In the genomic region with DNA sequence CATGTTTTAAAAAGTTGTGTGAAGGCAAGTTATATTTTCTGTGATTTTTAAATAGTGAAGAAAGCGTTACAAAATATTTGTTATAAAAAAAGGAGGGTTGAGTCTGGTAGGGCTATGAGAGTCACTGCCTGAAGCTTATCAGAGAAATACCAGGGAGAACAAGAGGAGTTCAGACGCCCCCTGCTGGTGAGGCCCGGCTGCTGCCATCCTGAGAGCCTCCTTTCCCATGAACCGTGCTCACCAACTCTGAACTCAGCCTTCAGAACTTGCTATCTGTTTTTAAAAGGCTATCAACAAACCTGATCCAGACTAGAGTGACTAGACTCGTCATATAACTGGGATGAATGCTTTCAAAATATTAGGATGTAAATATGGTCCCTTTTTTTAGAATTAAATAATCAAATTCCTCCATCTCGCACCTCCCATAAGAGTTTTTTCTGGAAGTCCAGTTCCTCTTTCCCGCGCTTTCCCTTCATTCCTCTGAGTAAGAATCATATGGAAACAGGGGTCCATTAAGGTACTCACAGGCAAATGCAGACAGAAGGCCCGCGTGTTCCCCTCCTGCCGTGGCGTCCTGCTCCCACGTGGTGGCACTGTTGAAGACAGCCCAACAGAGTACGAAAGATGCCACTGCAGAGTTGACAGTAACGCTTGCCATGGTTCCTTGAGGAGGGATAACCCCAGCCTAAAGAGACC, we compare ENCODE assay signal across 8 cellular contexts. TPM values are rescaled to one million over a fixed set of nuclear protein-coding genes. Genes with fewer than 3 reads are reported as not detected.
DNase-seq lines count a peak whose midpoint lies in the region; ATAC-seq and TF ChIP-seq lines count a peak whose summit lies in the region.

No MANE protein-coding gene starts in this region.

- H3K9me3 Mint-ChIP-seq in activated CD4-positive, alpha-beta T cell treated with anti-CD3 and anti-CD28 coated beads for 36 hours (ENCODE audit: low read depth) = no peaks in the 10 kb centered on the region

- intact Hi-C loops in activated CD4-positive, alpha-beta T cell treated with anti-CD3 and anti-CD28 coated beads for 36 hours (cut with DNase I, micrococcal nuclease) = loop anchor here (1.0 to 2.0 kb wide), 2 partner anchors 389 kb away; no protein-coding TSS in a partner anchor
- intact Hi-C loops in colonic mucosa (cut with DNase I) = loop anchor here (10.0 kb wide), 1 partner anchor 143 kb away; no protein-coding TSS in a partner anchor

- TF ChIP-seq CTCF in colonic mucosa (IDR thresholded peaks at IDR 0.05) (peak; percentile 83), liver (IDR thresholded peaks at IDR 0.05; ENCODE audit: low read depth, low read length, missing input control) (peak; percentile 93)

- H3K36me3 ChIP-seq in colonic mucosa (no peaks in the 10 kb centered on the region), liver (ENCODE audit: control insufficient read depth in 4 of 4, insufficient read depth in 3 of 4, low read depth in 1 of 4, low read length in 3 of 4) (no peaks in the 10 kb centered on the region)

- CTCF ChIA-PET in activated CD4-positive, alpha-beta T cell treated with anti-CD3 and anti-CD28 coated beads for 36 hours (lab: Charles Lee) = interaction anchor here (0.6 to 3.5 kb wide), 29 partner anchors 8 to 388 kb away, joined by 3 to 17 read pairs (median 4); no protein-coding TSS in a partner anchor

- no peak overlapping the region for H3K4me3 Mint-ChIP-seq in activated CD4-positive, alpha-beta T cell treated with anti-CD3 and anti-CD28 coated beads for 36 hours

- H3K4me1 ChIP-seq in colonic mucosa (peaks cover 4% of the 10 kb centered on the region), liver (ENCODE audit: control insufficient read depth in 4 of 4, insufficient read depth in 4 of 4, low read length in 3 of 4) (peaks cover 0 to 5% (median 1%) of the 10 kb centered on the region in 4 donors)

- POLR2A ChIA-PET in activated CD4-positive, alpha-beta T cell treated with anti-CD3 and anti-CD28 coated beads for 36 hours (lab: Charles Lee) = no interaction called here

- no peak overlapping the region for H3K27ac Mint-ChIP-seq in activated CD4-positive, alpha-beta T cell treated with anti-CD3 and anti-CD28 coated beads for 36 hours

- ATAC-seq in GM19023 (IDR thresholded peaks at IDR 0.05; ENCODE audit: unreplicated experiment) = peak; percentile 87
- peak; percentile 83 for ATAC-seq in HG03280 (IDR thresholded peaks at IDR 0.05; ENCODE audit: unreplicated experiment)
- ATAC-seq in activated CD4-positive, alpha-beta T cell treated with anti-CD3 and anti-CD28 coated beads for 36 hours = peak; percentile 95

- WGBS in liver = 19% methylated on average over 15 of the region's 15 CpGs

- DNase-seq in AML-193 (lab: John Stamatoyannopoulos, UW) = peak; percentile 47 to 48
- DNase-seq in NCI-H446 treated with DMSO at 0.1 percent for 48 hours (lab: John Stamatoyannopoulos, UW) = peak; percentile 27
- DNase-seq in activated CD4-positive, alpha-beta T cell treated with anti-CD3 and anti-CD28 coated beads for 36 hours = peak; percentile 87
- DNase-seq in colonic mucosa = peak; percentile 85
- peak; percentile 38 to 49 (median 46) for DNase-seq in stimulated activated CD4-positive, alpha-beta T cell treated with anti-CD3 and anti-CD28 coated beads, TNF-alpha, amount 100 ng/mL, for 4 hours (ENCODE audit: low read depth in 3 of 3)

- H3K9me3 ChIP-seq in colonic mucosa (no peaks in the 10 kb centered on the region), liver (ENCODE audit: control insufficient read depth in 4 of 4, low read length in 3 of 4) (no peaks in the 10 kb centered on the region)

- H3K9ac ChIP-seq in colonic mucosa (ENCODE audit: low read depth in 2 of 2, low read length in 2 of 2) = no peak overlapping the region
- no peak overlapping the region for H3K9ac ChIP-seq in liver (ENCODE audit: low read depth in 1 of 2, low read length in 2 of 2)

- no peaks in the 10 kb centered on the region for H3K27me3 ChIP-seq in colonic mucosa
- H3K27me3 ChIP-seq in liver (ENCODE audit: control insufficient read depth in 4 of 4, insufficient read depth in 4 of 4, low read length in 3 of 4) = no peaks in the 10 kb centered on the region

- H3K27me3 Mint-ChIP-seq in activated CD4-positive, alpha-beta T cell treated with anti-CD3 and anti-CD28 coated beads for 36 hours = no peaks in the 10 kb centered on the region

- peaks cover 2% of the 10 kb centered on the region for H3K4me1 Mint-ChIP-seq in activated CD4-positive, alpha-beta T cell treated with anti-CD3 and anti-CD28 coated beads for 36 hours

- no peak overlapping the region for H3K4me3 ChIP-seq in colonic mucosa
- H3K4me3 ChIP-seq in liver (ENCODE audit: low read depth in 1 of 3, low read length in 3 of 3) = no peak overlapping the region

- TF ChIP-seq RAD21 in liver (IDR thresholded peaks at IDR 0.05) = peak; percentile 81 to 84

- H3K27ac ChIP-seq in colonic mucosa (no peak overlapping the region), liver (ENCODE audit: low read depth in 1 of 2, low read length in 2 of 2) (no peak overlapping the region)

- H3K36me3 Mint-ChIP-seq in activated CD4-positive, alpha-beta T cell treated with anti-CD3 and anti-CD28 coated beads for 36 hours (ENCODE audit: low read depth) = no peaks in the 10 kb centered on the region

TF ChIP-seq in liver, 16 proteins besides CTCF, POLR2A, EP300 and RAD21:
- TF ChIP-seq HNF4A (conservative IDR thresholded peaks at IDR 0.05) (no peak), TAF1 (conservative IDR thresholded peaks at IDR 0.05) (no peak), GABPA (IDR thresholded peaks at IDR 0.05 in 1 of 2, conservative IDR thresholded peaks at IDR 0.05 in 1 of 2) (no peak), SP1 (IDR thresholded peaks at IDR 0.05) (no peak), FOXA1 (IDR thresholded peaks at IDR 0.05) (no peak), YY1 (IDR thresholded peaks at IDR 0.05) (no peak), NR2F2 (IDR thresholded peaks at IDR 0.05) (no peak)
- TF ChIP-seq, protein P1, sequence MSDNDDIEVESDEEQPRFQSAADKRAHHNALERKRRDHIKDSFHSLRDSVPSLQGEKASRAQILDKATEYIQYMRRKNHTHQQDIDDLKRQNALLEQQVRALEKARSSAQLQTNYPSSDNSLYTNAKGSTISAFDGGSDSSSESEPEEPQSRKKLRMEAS (IDR thresholded peaks at IDR 0.05) = no peak
- TF ChIP-seq, protein P2, sequence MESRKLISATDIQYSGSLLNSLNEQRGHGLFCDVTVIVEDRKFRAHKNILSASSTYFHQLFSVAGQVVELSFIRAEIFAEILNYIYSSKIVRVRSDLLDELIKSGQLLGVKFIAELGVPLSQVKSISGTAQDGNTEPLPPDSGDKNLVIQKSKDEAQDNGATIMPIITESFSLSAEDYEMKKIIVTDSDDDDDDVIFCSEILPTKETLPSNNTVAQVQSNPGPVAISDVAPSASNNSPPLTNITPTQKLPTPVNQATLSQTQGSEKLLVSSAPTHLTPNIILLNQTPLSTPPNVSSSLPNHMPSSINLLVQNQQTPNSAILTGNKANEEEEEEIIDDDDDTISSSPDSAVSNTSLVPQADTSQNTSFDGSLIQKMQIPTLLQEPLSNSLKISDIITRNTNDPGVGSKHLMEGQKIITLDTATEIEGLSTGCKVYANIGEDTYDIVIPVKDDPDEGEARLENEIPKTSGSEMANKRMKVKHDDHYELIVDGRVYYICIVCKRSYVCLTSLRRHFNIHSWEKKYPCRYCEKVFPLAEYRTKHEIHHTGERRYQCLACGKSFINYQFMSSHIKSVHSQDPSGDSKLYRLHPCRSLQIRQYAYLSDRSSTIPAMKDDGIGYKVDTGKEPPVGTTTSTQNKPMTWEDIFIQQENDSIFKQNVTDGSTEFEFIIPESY (IDR thresholded peaks at IDR 0.05) = no peak
- TF ChIP-seq, protein P3, sequence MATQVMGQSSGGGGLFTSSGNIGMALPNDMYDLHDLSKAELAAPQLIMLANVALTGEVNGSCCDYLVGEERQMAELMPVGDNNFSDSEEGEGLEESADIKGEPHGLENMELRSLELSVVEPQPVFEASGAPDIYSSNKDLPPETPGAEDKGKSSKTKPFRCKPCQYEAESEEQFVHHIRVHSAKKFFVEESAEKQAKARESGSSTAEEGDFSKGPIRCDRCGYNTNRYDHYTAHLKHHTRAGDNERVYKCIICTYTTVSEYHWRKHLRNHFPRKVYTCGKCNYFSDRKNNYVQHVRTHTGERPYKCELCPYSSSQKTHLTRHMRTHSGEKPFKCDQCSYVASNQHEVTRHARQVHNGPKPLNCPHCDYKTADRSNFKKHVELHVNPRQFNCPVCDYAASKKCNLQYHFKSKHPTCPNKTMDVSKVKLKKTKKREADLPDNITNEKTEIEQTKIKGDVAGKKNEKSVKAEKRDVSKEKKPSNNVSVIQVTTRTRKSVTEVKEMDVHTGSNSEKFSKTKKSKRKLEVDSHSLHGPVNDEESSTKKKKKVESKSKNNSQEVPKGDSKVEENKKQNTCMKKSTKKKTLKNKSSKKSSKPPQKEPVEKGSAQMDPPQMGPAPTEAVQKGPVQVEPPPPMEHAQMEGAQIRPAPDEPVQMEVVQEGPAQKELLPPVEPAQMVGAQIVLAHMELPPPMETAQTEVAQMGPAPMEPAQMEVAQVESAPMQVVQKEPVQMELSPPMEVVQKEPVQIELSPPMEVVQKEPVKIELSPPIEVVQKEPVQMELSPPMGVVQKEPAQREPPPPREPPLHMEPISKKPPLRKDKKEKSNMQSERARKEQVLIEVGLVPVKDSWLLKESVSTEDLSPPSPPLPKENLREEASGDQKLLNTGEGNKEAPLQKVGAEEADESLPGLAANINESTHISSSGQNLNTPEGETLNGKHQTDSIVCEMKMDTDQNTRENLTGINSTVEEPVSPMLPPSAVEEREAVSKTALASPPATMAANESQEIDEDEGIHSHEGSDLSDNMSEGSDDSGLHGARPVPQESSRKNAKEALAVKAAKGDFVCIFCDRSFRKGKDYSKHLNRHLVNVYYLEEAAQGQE (IDR thresholded peaks at IDR 0.05) = no peak
- TF ChIP-seq, protein P4, sequence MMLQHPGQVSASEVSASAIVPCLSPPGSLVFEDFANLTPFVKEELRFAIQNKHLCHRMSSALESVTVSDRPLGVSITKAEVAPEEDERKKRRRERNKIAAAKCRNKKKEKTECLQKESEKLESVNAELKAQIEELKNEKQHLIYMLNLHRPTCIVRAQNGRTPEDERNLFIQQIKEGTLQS (IDR thresholded peaks at IDR 0.05) = no peak

RNA-seq across cellular contexts. Expression of a gene that starts 26.2 kb away (rescaled TPM):
- 1 to 10 TPM; 2.8 to 3.3 TPM for total RNA-seq in activated CD4-positive, alpha-beta T cell treated with anti-CD3 and anti-CD28 coated beads for 36 hours
- 1 to 10 TPM; 9.1 to 9.4 TPM for total RNA-seq in colonic mucosa
- total RNA-seq in liver = 1 to 10 TPM; 1.7 to 3.0 TPM
- 1 to 10 TPM; 1.1 to 5.5 TPM for polyA plus RNA-seq in liver

Comparison
In these comparisons a context has a peak if more than half of its experiments do, and no peak if none do; other contexts are left out.
1. DNase-seq: peak in every context shown above with its lines; median percentile 87 in activated CD4-positive, alpha-beta T cell treated with anti-CD3 and anti-CD28 coated beads for 36 hours; 85 in colonic mucosa; 48 in AML-193; 46 in stimulated activated CD4-positive, alpha-beta T cell treated with anti-CD3 and anti-CD28 coated beads, TNF-alpha, amount 100 ng/mL, for 4 hours; 27 in NCI-H446 treated with DMSO at 0.1 percent for 48 hours.